In the genomic region with DNA sequence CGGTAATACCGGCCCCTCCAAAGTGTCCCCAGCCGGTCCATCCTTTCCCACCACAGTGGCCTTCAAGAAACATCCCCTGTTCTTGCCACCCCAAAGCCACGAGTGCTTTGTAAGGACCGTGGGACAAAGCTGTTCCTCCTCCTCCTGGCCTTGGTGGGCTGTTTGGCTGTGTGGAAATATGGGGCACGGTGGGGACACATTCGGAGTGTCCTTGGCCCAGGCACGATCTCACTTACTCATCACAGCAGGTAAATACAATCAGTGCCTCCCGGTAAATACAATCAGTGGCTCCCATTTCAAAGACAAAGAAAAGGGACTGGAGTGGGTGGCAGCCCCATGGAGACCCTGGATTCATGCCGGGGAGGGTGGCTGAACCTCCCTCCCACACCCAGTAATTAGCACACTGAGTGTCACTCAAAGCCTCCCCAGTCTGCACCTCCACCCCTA, we compare ENCODE assay signal across 23 cellular contexts. TPM values are rescaled to one million over a fixed set of nuclear protein-coding genes. Genes with fewer than 3 reads are reported as not detected.
DNase-seq lines count a peak whose midpoint lies in the region; ATAC-seq and TF ChIP-seq lines count a peak whose summit lies in the region.
"Had no signal": no experiment of that assay in that cellular context is flagged by ENCODE, and none has a peak within 500 bp of the region (broad histone marks: within the 10 kb centered on the region; RNA-seq: fewer than 3 reads in every experiment).

No MANE protein-coding gene starts in this region.

- TF ChIP-seq EP300 in suprapubic skin (IDR thresholded peaks at IDR 0.05): no peak

- BruUV-seq in MCF 10A (replicated peaks; lab: Mats Ljungman, UMichigan): no TSS peak

- no peaks in the 10 kb centered on the region for H3K9me3 Mint-ChIP-seq in MCF 10A (ENCODE audit: unreplicated experiment)
- H3K9me3 Mint-ChIP-seq: activated B cell treated with CpG ODN at 0.5 μM for 24 hours; activated naive CD4-positive, alpha-beta T cell treated with anti-CD3 and anti-CD28 coated beads, Interleukin-2, amount 50 U/mL, for 24 hours; immature natural killer cell; naive thymus-derived CD4-positive, alpha-beta T cell had no signal

- TF ChIP-seq POLR2A in breast epithelium (IDR thresholded peaks at IDR 0.05) (no peak), suprapubic skin (IDR thresholded peaks at IDR 0.05) (no peak)

- H3K27ac Mint-ChIP-seq in MCF 10A (ENCODE audit: low read depth, unreplicated experiment) (no peak overlapping the region), T-helper 17 cell (peak overlapping the region; percentile 41)
- H3K27ac Mint-ChIP-seq: activated B cell treated with CpG ODN at 0.5 μM for 24 hours; activated CD8-positive, alpha-beta T cell treated with anti-CD3 and anti-CD28 coated beads, Interleukin-2, amount 10 ng/mL, durations not matched to agents 7 days and 5 days; activated naive CD4-positive, alpha-beta T cell treated with anti-CD3 and anti-CD28 coated beads, Interleukin-2, amount 50 U/mL, for 24 hours had no signal

- no peaks in the 10 kb centered on the region for H3K27me3 ChIP-seq in breast epithelium
- H3K27me3 ChIP-seq in iPS-18a (ENCODE audit: control insufficient read depth, insufficient read depth, low read length): no peaks in the 10 kb centered on the region
- no peaks in the 10 kb centered on the region for H3K27me3 ChIP-seq in suprapubic skin
- H3K27me3 ChIP-seq in effector memory CD4-positive, alpha-beta T cell (replicated peaks; ENCODE audit: control insufficient read depth, insufficient read depth, low read length, poor library complexity, severe bottlenecking): no peaks in the 10 kb centered on the region
- H3K27me3 ChIP-seq: body of pancreas, transverse colon had no signal

- H3K36me3 Mint-ChIP-seq in MCF 10A (ENCODE audit: insufficient read depth, unreplicated experiment): no peaks in the 10 kb centered on the region
- H3K36me3 Mint-ChIP-seq in T-helper 17 cell (ENCODE audit: low read depth): no peaks in the 10 kb centered on the region
- H3K36me3 Mint-ChIP-seq: activated naive CD4-positive, alpha-beta T cell treated with anti-CD3 and anti-CD28 coated beads, Interleukin-2, amount 50 U/mL, for 24 hours; CD14-positive monocyte; immature natural killer cell; naive thymus-derived CD4-positive, alpha-beta T cell had no signal

- no peak overlapping the region for H3K9ac ChIP-seq in iPS-18a (ENCODE audit: low read length)
- H3K9ac ChIP-seq: GM23248 had no signal

- H3K4me1 Mint-ChIP-seq in MCF 10A (ENCODE audit: insufficient read depth, unreplicated experiment) (no peaks in the 10 kb centered on the region), T-helper 17 cell (peaks cover 15% of the 10 kb centered on the region)

- TF ChIP-seq CTCF in breast epithelium (IDR thresholded peaks at IDR 0.05) (no peak), MCF 10A (IDR thresholded peaks at IDR 0.05; ENCODE audit: unreplicated experiment) (no peak), suprapubic skin (IDR thresholded peaks at IDR 0.05) (no peak)

- H3K27me3 Mint-ChIP-seq in MCF 10A (ENCODE audit: insufficient read depth, unreplicated experiment): no peaks in the 10 kb centered on the region
- H3K27me3 Mint-ChIP-seq in T-helper 17 cell: no peaks in the 10 kb centered on the region
- H3K27me3 Mint-ChIP-seq: activated B cell treated with CpG ODN at 0.5 μM for 24 hours; activated naive CD4-positive, alpha-beta T cell treated with anti-CD3 and anti-CD28 coated beads, Interleukin-2, amount 50 U/mL, for 24 hours; naive thymus-derived CD4-positive, alpha-beta T cell had no signal

- CTCF ChIA-PET in MCF 10A (lab: Yijun Ruan, JAX): interaction anchor here (0.9 to 1.6 kb wide), 2 partner anchors 43 to 63 kb away, joined by 4 read pairs; no protein-coding TSS in a partner anchor

- POLR2A ChIA-PET in MCF 10A (lab: Yijun Ruan, JAX): no interaction called here

- H3K27ac ChIP-seq in breast epithelium: peak overlapping the region; percentile 56 to 92
- H3K27ac ChIP-seq in iPS-18a (ENCODE audit: low read length): no peak overlapping the region
- H3K27ac ChIP-seq in suprapubic skin: peak overlapping the region; percentile 39
- no peak overlapping the region for H3K27ac ChIP-seq in effector memory CD4-positive, alpha-beta T cell (ENCODE audit: insufficient read depth, low read length, poor library complexity, severe bottlenecking)
- H3K27ac ChIP-seq: GM23248, prostate gland, SJSA1 had no signal

- H3K9me3 ChIP-seq in breast epithelium: no peaks in the 10 kb centered on the region
- no peaks in the 10 kb centered on the region for H3K9me3 ChIP-seq in T-helper 17 cell (ENCODE audit: control insufficient read depth, low read length, poor library complexity, severe bottlenecking)
- no peaks in the 10 kb centered on the region for H3K9me3 ChIP-seq in iPS-18a (ENCODE audit: control insufficient read depth, low read depth, low read length)
- H3K9me3 ChIP-seq in suprapubic skin: no peaks in the 10 kb centered on the region
- H3K9me3 ChIP-seq in effector memory CD4-positive, alpha-beta T cell (ENCODE audit: control insufficient read depth, low read length): no peaks in the 10 kb centered on the region
- H3K9me3 ChIP-seq: body of pancreas, prostate gland, SJSA1, transverse colon had no signal

- ATAC-seq in T-helper 17 cell: no peak

- 59% methylated on average over 5 of the region's 10 CpGs for WGBS in suprapubic skin

- H3K36me3 ChIP-seq in breast epithelium (no peaks in the 10 kb centered on the region), iPS-18a (ENCODE audit: control insufficient read depth, low read depth, low read length) (no peaks in the 10 kb centered on the region), suprapubic skin (no peaks in the 10 kb centered on the region)
- H3K36me3 ChIP-seq in effector memory CD4-positive, alpha-beta T cell (ENCODE audit: control insufficient read depth, insufficient read depth, low read length): no peaks in the 10 kb centered on the region
- H3K36me3 ChIP-seq: prostate gland, SJSA1, transverse colon had no signal

- H3K4me3 Mint-ChIP-seq in MCF 10A (ENCODE audit: unreplicated experiment) (no peak overlapping the region), T-helper 17 cell (no peak overlapping the region)
- H3K4me3 Mint-ChIP-seq: activated CD8-positive, alpha-beta T cell treated with anti-CD3 and anti-CD28 coated beads, Interleukin-2, amount 10 ng/mL, durations not matched to agents 7 days and 5 days; activated naive CD4-positive, alpha-beta T cell treated with anti-CD3 and anti-CD28 coated beads, Interleukin-2, amount 50 U/mL, for 24 hours had no signal

- intact Hi-C loops in breast epithelium (cut with DNase I; ENCODE audit: low total_unique reads) (no loop called here), MCF 10A (cut with micrococcal nuclease) (no loop called here)

- H3K4me1 ChIP-seq in breast epithelium: no peaks in the 10 kb centered on the region
- H3K4me1 ChIP-seq in iPS-18a (ENCODE audit: control insufficient read depth, low read depth, low read length): peaks cover 18% of the 10 kb centered on the region
- peaks cover 15% of the 10 kb centered on the region for H3K4me1 ChIP-seq in suprapubic skin
- peaks cover 3% of the 10 kb centered on the region for H3K4me1 ChIP-seq in effector memory CD4-positive, alpha-beta T cell (ENCODE audit: control insufficient read depth, insufficient read depth, low read length, poor library complexity, severe bottlenecking)
- H3K4me1 ChIP-seq: prostate gland, SJSA1 had no signal

- DNase-seq in breast epithelium (ENCODE audit: low spot score in 2 of 2) (no peak), MCF 10A (ENCODE audit: unreplicated experiment) (no peak), T-helper 17 cell (no peak), suprapubic skin (ENCODE audit: low spot score in 2 of 2) (no peak), NAMALWA (ENCODE audit: low spot score) (no peak), cerebellar cortex (ENCODE audit: low spot score) (no peak)
- DNase-seq in effector memory CD4-positive, alpha-beta T cell: no peak
- DNase-seq: activated B cell treated with CpG ODN at 0.5 μM for 24 hours, NCI-H2107, NCI-H524 treated with DMSO at 0.1 percent for 48 hours had no signal

- H3K4me3 ChIP-seq in breast epithelium (no peak overlapping the region), iPS-18a (ENCODE audit: low read length) (peak overlapping the region; percentile 9), suprapubic skin (no peak overlapping the region)
- no peak overlapping the region for H3K4me3 ChIP-seq in effector memory CD4-positive, alpha-beta T cell (ENCODE audit: insufficient read depth, low read depth, low read length, poor library complexity, severe bottlenecking)
- H3K4me3 ChIP-seq: body of pancreas, GM23248, prostate gland, SJSA1, transverse colon had no signal

RNA-seq across cellular contexts. Expression of a gene that starts 10.4 kb away (rescaled TPM):
- total RNA-seq in breast epithelium: 10 to 100 TPM in 2 of 3 donors, 1 to 10 TPM in 1; 1.0 to 16.7 (median 10.2) TPM
- total RNA-seq in MCF 10A (2022): 0.05 TPM in 1 of 2 replicates, not detected in the other
- under 1 TPM; 0.02 to 0.16 TPM for total RNA-seq in T-helper 17 cell
- total RNA-seq in suprapubic skin: 1 to 10 TPM in 2 of 4 donors, under 1 TPM in 2; 0.45 to 4.5 (median 1.6) TPM
- total RNA-seq: activated CD8-positive, alpha-beta T cell treated with anti-CD3 and anti-CD28 coated beads, Interleukin-2, amount 10 ng/mL, durations not matched to agents 7 days and 5 days; glomerular endothelial cell; GM23248; SJSA1 had no signal

RNA-seq across cellular contexts. Expression of a gene that starts 30.2 kb away (rescaled TPM):
- total RNA-seq in breast epithelium (1 to 10 TPM; 2.2 to 7.9 (median 3.4) TPM), MCF 10A (2022) (not detected in 2 replicates), T-helper 17 cell (10 to 100 TPM; 19.5 to 31.1 TPM), suprapubic skin (1 to 10 TPM; 1.5 to 7.9 (median 2.2) TPM)
- total RNA-seq: body of pancreas, GM23248, SJSA1 had no signal

RNA-seq across cellular contexts. Expression of a gene that starts 35.8 kb away (rescaled TPM):
- 1 to 10 TPM in 1 of 3 donors, under 1 TPM in 2; 0.15 to 1.3 (median 0.16) TPM for total RNA-seq in breast epithelium
- total RNA-seq in MCF 10A (2022): not detected in 2 replicates
- 1 to 10 TPM; 1.7 to 3.3 TPM for total RNA-seq in T-helper 17 cell
- total RNA-seq in suprapubic skin: under 1 TPM in 1 of 4 donors, not detected in 3; 0.30 TPM
- total RNA-seq: A673, activated B cell treated with CpG ODN at 0.5 μM for 24 hours, GM23248, transverse colon had no signal

RNA-seq across cellular contexts. Expression of a gene that starts 43.7 kb away (rescaled TPM):
- total RNA-seq in breast epithelium (not detected), MCF 10A (2022) (not detected in 2 replicates), T-helper 17 cell (not detected), suprapubic skin (not detected)
- total RNA-seq: A673; activated B cell treated with CpG ODN at 0.5 μM for 24 hours; activated CD8-positive, alpha-beta T cell treated with anti-CD3 and anti-CD28 coated beads, Interleukin-2, amount 10 ng/mL, durations not matched to agents 7 days and 5 days; body of pancreas; glomerular endothelial cell; GM23248; prostate gland; SJSA1; transverse colon had no signal

RNA-seq across cellular contexts. Expression of a gene that starts 51.3 kb away (rescaled TPM):
- not detected for total RNA-seq in breast epithelium
- total RNA-seq in MCF 10A (2022): not detected in 2 replicates
- not detected for total RNA-seq in T-helper 17 cell
- not detected for total RNA-seq in suprapubic skin
- total RNA-seq: A673; activated B cell treated with CpG ODN at 0.5 μM for 24 hours; activated CD8-positive, alpha-beta T cell treated with anti-CD3 and anti-CD28 coated beads, Interleukin-2, amount 10 ng/mL, durations not matched to agents 7 days and 5 days; body of pancreas; glomerular endothelial cell; GM23248; naive thymus-derived CD4-positive, alpha-beta T cell; SJSA1; transverse colon had no signal

Comparison
In these comparisons a context has a peak if more than half of its experiments do, and no peak if none do; other contexts are left out.
1. H3K27ac ChIP-seq: peak in breast epithelium (2 of 2) and suprapubic skin (single experiment); none in iPS-18a (single experiment) and effector memory CD4-positive, alpha-beta T cell (single experiment).